In the genomic region with DNA sequence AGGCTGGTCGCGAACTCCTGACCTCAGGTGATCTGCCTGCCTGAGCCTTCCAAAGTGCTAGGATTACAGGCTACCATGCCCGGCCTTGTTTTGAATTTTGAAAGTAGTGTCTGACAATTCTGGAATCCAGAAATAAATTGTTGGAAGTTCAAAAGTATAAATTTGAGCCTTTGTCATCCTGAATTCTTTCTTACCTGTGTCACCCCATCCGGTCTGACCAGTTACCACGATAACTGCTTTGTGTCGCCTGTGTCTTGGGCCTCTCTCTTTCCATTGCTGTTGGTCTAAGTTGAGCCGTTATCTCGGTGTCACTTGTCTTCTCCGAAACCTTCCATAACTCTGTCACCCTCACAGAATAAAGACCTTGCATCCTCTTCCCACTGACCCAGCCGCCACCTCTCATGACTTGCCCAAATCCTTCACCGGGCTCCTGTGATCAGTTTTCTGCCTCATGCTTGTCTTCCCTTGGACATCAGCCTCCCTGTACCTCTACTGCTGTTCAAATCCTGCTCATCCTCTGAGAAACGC, we compare ENCODE assay signal across 20 cellular contexts.
"Had no signal": no experiment of that assay in that cellular context is flagged by ENCODE, and none has a peak within 500 bp of the region (broad histone marks: within the 10 kb centered on the region; RNA-seq: fewer than 3 reads in every experiment).

No MANE protein-coding gene starts in this region.

- H2AFZ ChIP-seq: parathyroid adenoma had no signal

- H3K27me3 ChIP-seq: ascending aorta, breast epithelium, heart right ventricle, tibial artery, vagina had no signal

- H3K4me3 ChIP-seq: ascending aorta, breast epithelium, coronary artery, heart right ventricle, tibial artery, vagina had no signal

- H3K27ac Mint-ChIP-seq: activated B cell treated with CpG ODN at 0.5 μM for 24 hours; activated CD4-positive, alpha-beta memory T cell treated with anti-CD3 and anti-CD28 coated beads, Interleukin-2, amount 10 ng/mL, durations not matched to agents 7 days and 5 days; activated CD8-positive, alpha-beta memory T cell treated with anti-CD3 and anti-CD28 coated beads, Interleukin-2, amount 10 ng/mL, durations not matched to agents 7 days and 5 days; activated T-helper 17 cell treated with anti-CD3 and anti-CD28 coated beads, Interleukin-2, amount 50 U/mL, for 72 hours; nephron; T-cell had no signal

- H3K27ac ChIP-seq: ascending aorta, breast epithelium, coronary artery, heart right ventricle, parathyroid adenoma, tibial artery, vagina had no signal

- DNase-seq: activated B cell treated with CpG ODN at 0.5 μM for 24 hours; activated CD4-positive, alpha-beta memory T cell treated with anti-CD3 and anti-CD28 coated beads, Interleukin-2, amount 10 ng/mL, durations not matched to agents 7 days and 5 days; activated CD4-positive, alpha-beta T cell treated with anti-CD3 and anti-CD28 coated beads for 4 hours; activated CD8-positive, alpha-beta memory T cell treated with anti-CD3 and anti-CD28 coated beads, Interleukin-2, amount 10 ng/mL, durations not matched to agents 7 days and 5 days; activated naive CD4-positive, alpha-beta T cell treated with Interleukin-2 at 50 U/mL for 16 hours; heart right ventricle; stimulated activated CD4-positive, alpha-beta T cell treated with anti-CD3 and anti-CD28 coated beads, Interleukin-12 subunit alpha, Interleukin-12 subunit beta, amount 100 ng/mL, for 4 hours; stimulated activated CD4-positive, alpha-beta T cell treated with anti-CD3 and anti-CD28 coated beads, Interleukin-1b, Interleukin-23, amount 100 ng/mL, for 48 hours; stimulated activated CD8-positive, alpha-beta memory T cell treated with anti-CD3 and anti-CD28 coated beads, Interleukin-4, amount 100 ng/mL, for 48 hours; stimulated activated naive CD4-positive, alpha-beta T cell; substantia nigra; T-cell; tibial artery had no signal

- H3K36me3 ChIP-seq: ascending aorta, breast epithelium, heart right ventricle, tibial artery, vagina had no signal

- H3K9me3 ChIP-seq: ascending aorta, breast epithelium, tibial artery, vagina had no signal

- H3K9me3 Mint-ChIP-seq: activated B cell treated with CpG ODN at 0.5 μM for 24 hours; activated CD4-positive, alpha-beta memory T cell treated with anti-CD3 and anti-CD28 coated beads, Interleukin-2, amount 10 ng/mL, durations not matched to agents 7 days and 5 days; activated T-helper 17 cell treated with anti-CD3 and anti-CD28 coated beads, Interleukin-2, amount 50 U/mL, for 72 hours; T-cell had no signal

- H3K27me3 Mint-ChIP-seq: activated B cell treated with CpG ODN at 0.5 μM for 24 hours; activated CD4-positive, alpha-beta memory T cell treated with anti-CD3 and anti-CD28 coated beads, Interleukin-2, amount 10 ng/mL, durations not matched to agents 7 days and 5 days; activated CD8-positive, alpha-beta memory T cell treated with anti-CD3 and anti-CD28 coated beads, Interleukin-2, amount 10 ng/mL, durations not matched to agents 7 days and 5 days; activated T-helper 17 cell treated with anti-CD3 and anti-CD28 coated beads, Interleukin-2, amount 50 U/mL, for 72 hours; T-cell had no signal

- H3K4me3 Mint-ChIP-seq: activated B cell treated with CpG ODN at 0.5 μM for 24 hours; activated CD4-positive, alpha-beta memory T cell treated with anti-CD3 and anti-CD28 coated beads, Interleukin-2, amount 10 ng/mL, durations not matched to agents 7 days and 5 days; activated CD8-positive, alpha-beta memory T cell treated with anti-CD3 and anti-CD28 coated beads, Interleukin-2, amount 10 ng/mL, durations not matched to agents 7 days and 5 days; activated T-helper 17 cell treated with anti-CD3 and anti-CD28 coated beads, Interleukin-2, amount 50 U/mL, for 72 hours; nephron; T-cell had no signal

- H3K9ac ChIP-seq: parathyroid adenoma had no signal

- ATAC-seq: activated CD8-positive, alpha-beta memory T cell treated with anti-CD3 and anti-CD28 coated beads, Interleukin-2, amount 10 ng/mL, durations not matched to agents 7 days and 5 days; activated T-helper 17 cell treated with anti-CD3 and anti-CD28 coated beads, Interleukin-2, amount 50 U/mL, for 72 hours; heart right ventricle; T-cell had no signal
